7 cellular contexts compared by ENCODE assay signal in genomic region chr2:61018319-61018750, GRCh38. TPM values are rescaled to one million over a fixed set of nuclear protein-coding genes. Genes with fewer than 3 reads are reported as not detected.
DNase-seq lines count a peak whose midpoint lies in the region; ATAC-seq and TF ChIP-seq lines count a peak whose summit lies in the region.

No MANE protein-coding gene starts in this region.

- 0% methylated on average over 5 of the region's 7 CpGs for WGBS in HUES64
- WGBS in body of pancreas, 2 donors: 0% methylated on average over 7 of the region's 7 CpGs

- H3K4me1 ChIP-seq in HUES64 (ENCODE audit: insufficient read depth, low read length) (peaks cover 15% of the 10 kb centered on the region; the same call in 1 of the 2 replicates), body of pancreas (peaks cover 43% of the 10 kb centered on the region)

- H3K4me1 Mint-ChIP-seq in mesothelial cell of epicardium: peaks cover 27% of the 10 kb centered on the region

- DNase-seq in GM12865 (ENCODE audit: low read depth) (no peak), body of pancreas (no peak), mesothelial cell of epicardium (ENCODE audit: low spot score in 2 of 2, unreplicated experiment in 2 of 2) (no peak)

- H3K36me3 Mint-ChIP-seq in mesothelial cell of epicardium: peaks cover 23% of the 10 kb centered on the region

- H3K27me3 ChIP-seq in HUES64 (ENCODE audit: insufficient read depth, low read length): no peaks in the 10 kb centered on the region
- no peaks in the 10 kb centered on the region for H3K27me3 ChIP-seq in body of pancreas

- H3K9me3 ChIP-seq in HUES64 (ENCODE audit: insufficient read depth, low read depth, low read length) (no peaks in the 10 kb centered on the region), body of pancreas (no peaks in the 10 kb centered on the region)

- peak overlapping the region; percentile 96 for H3K9ac ChIP-seq in HUES64 (ENCODE audit: low read depth, low read length)

- H3K27me3 Mint-ChIP-seq in mesothelial cell of epicardium (ENCODE audit: low read depth): no peaks in the 10 kb centered on the region

- peak overlapping the region; percentile 98; the same call in 1 of the 2 replicates for H3K27ac ChIP-seq in HUES64 (ENCODE audit: low read depth, low read length)
- H3K27ac ChIP-seq in body of pancreas: peak overlapping the region; percentile 84 to 95 (median 92)

- peaks cover 7% of the 10 kb centered on the region; the same call in 1 of the 2 replicates for H3K36me3 ChIP-seq in HUES64 (ENCODE audit: insufficient read depth, low read length)
- H3K36me3 ChIP-seq in body of pancreas (replicated peaks in 1 of 2; ENCODE audit: insufficient read depth in 1 of 2, low read depth in 2 of 2): no peaks in the 10 kb centered on the region

- peaks cover 10% of the 10 kb centered on the region for H3K9me3 Mint-ChIP-seq in mesothelial cell of epicardium

- no peak for TF ChIP-seq CTCF in GM12865 (IDR thresholded peaks at IDR 0.05; ENCODE audit: insufficient read depth, low read depth, low read length, missing control alignments)
- TF ChIP-seq CTCF in body of pancreas (IDR thresholded peaks at IDR 0.05): no peak
- no peak for TF ChIP-seq CTCF in mesothelial cell of epicardium (IDR thresholded peaks at IDR 0.05; ENCODE audit: unreplicated experiment)

- H3K4me3 ChIP-seq in GM12865 (ENCODE audit: low read depth, low read length): peak overlapping the region; percentile 94
- H3K4me3 ChIP-seq in HUES64 (ENCODE audit: low read length): peak overlapping the region; percentile 96
- H3K4me3 ChIP-seq in body of pancreas: peak overlapping the region; percentile 79 to 91

- intact Hi-C loops in body of pancreas (cut with DNase I): no loop called here

- TF ChIP-seq POLR2A in body of pancreas (IDR thresholded peaks at IDR 0.05): no peak

- peak overlapping the region; percentile 98 for H3K4me3 Mint-ChIP-seq in mesothelial cell of epicardium

- peak overlapping the region; percentile 98 for H3K27ac Mint-ChIP-seq in mesothelial cell of epicardium

- ATAC-seq in body of pancreas: no peak
- ATAC-seq in GM19455 (IDR thresholded peaks at IDR 0.05; ENCODE audit: unreplicated experiment): no peak
- ATAC-seq in esophagus mucosa: no peak
- no peak for ATAC-seq in HG02884 (IDR thresholded peaks at IDR 0.05; ENCODE audit: unreplicated experiment)

RNA-seq across cellular contexts. Expression of gene PUS10, which starts 0.3 kb away (rescaled TPM):
- 2.3 TPM for polyA plus RNA-seq in HUES64 (2013, experiment 1 of 2)
- 3.0 TPM for polyA plus RNA-seq in HUES64 (2013, experiment 2 of 2)
- total RNA-seq in body of pancreas (10 to 100 TPM in 1 of 2 donors, 1 to 10 TPM in 1; 3.6 to 15.6 TPM), mesothelial cell of epicardium (5.4 to 6.2 TPM (median 5.6 TPM) in 3 replicates), esophagus mucosa (3.4 TPM)

RNA-seq across cellular contexts. Expression of gene PEX13, which starts 0.8 kb away (rescaled TPM):
- polyA plus RNA-seq in HUES64 (2013, experiment 1 of 2): 11.8 TPM
- polyA plus RNA-seq in HUES64 (2013, experiment 2 of 2): 16.4 TPM
- total RNA-seq in body of pancreas (10 to 100 TPM; 18.2 to 19.8 TPM), mesothelial cell of epicardium (29.2 to 31.6 TPM (median 31.3 TPM) in 3 replicates), esophagus mucosa (20.4 TPM)

RNA-seq across cellular contexts. Expression of gene SANBR, which starts 47.3 kb away (rescaled TPM):
- 9.3 TPM for polyA plus RNA-seq in HUES64 (2013, experiment 1 of 2)
- 12.8 TPM for polyA plus RNA-seq in HUES64 (2013, experiment 2 of 2)
- total RNA-seq in body of pancreas (1 to 10 TPM; 5.2 to 6.9 TPM), mesothelial cell of epicardium (13.2 to 14.4 TPM (median 14.0 TPM) in 3 replicates), esophagus mucosa (5.3 TPM)
